ENCODE assay signal across 17 cellular contexts in genomic region chr21:16199539-16199938, GRCh38.
"Had no signal": no experiment of that assay in that cellular context is flagged by ENCODE, and none has a peak within 500 bp of the region (broad histone marks: within the 10 kb centered on the region; RNA-seq: fewer than 3 reads in every experiment).

No MANE protein-coding gene starts in this region.

- H3K4me3 Mint-ChIP-seq: memory B cell; natural killer cell; neural progenitor cell; stimulated activated naive B cell treated with anti-CD40 and anti-IgM and Interleukin-4, amounts not matched to agents 10 μg/mL and 1 μg/mL and 100 μg/mL, for 72 hours had no signal

- H3K4me1 Mint-ChIP-seq: memory B cell, natural killer cell had no signal

- H3K27ac Mint-ChIP-seq: memory B cell; natural killer cell; neural progenitor cell; progenitor cell of endocrine pancreas; stimulated activated naive B cell treated with anti-CD40 and anti-IgM and Interleukin-4, amounts not matched to agents 10 μg/mL and 1 μg/mL and 100 μg/mL, for 72 hours had no signal

- DNase-seq: dorsolateral prefrontal cortex; effector CD4-positive, alpha-beta T cell; natural killer cell; right lobe of liver; small intestine; stimulated activated CD4-positive, alpha-beta T cell treated with anti-CD3 and anti-CD28 coated beads, Interleukin-15, amount 100 ng/mL, for 24 hours; stimulated activated CD4-positive, alpha-beta T cell treated with anti-CD3 and anti-CD28 coated beads, Interleukin-2, amount 100 ng/mL, for 48 hours; stimulated activated naive B cell treated with anti-CD40 and anti-IgM and Interleukin-4, amounts not matched to agents 10 μg/mL and 1 μg/mL and 100 μg/mL, for 72 hours; stomach; thyroid gland; trophoblast cell had no signal

- H3K36me3 ChIP-seq: neural progenitor cell, right lobe of liver, stomach, thyroid gland had no signal

- H3K9me3 ChIP-seq: right lobe of liver, stomach, thyroid gland had no signal

- H3K27me3 Mint-ChIP-seq: progenitor cell of endocrine pancreas; stimulated activated naive B cell treated with anti-CD40 and anti-IgM and Interleukin-4, amounts not matched to agents 10 μg/mL and 1 μg/mL and 100 μg/mL, for 72 hours had no signal

- H3K36me3 Mint-ChIP-seq: memory B cell; natural killer cell; stimulated activated naive B cell treated with anti-CD40 and anti-IgM and Interleukin-4, amounts not matched to agents 10 μg/mL and 1 μg/mL and 100 μg/mL, for 72 hours had no signal

- H3K27ac ChIP-seq: neural progenitor cell, parathyroid adenoma, right lobe of liver, stomach, thyroid gland had no signal

- H3K4me3 ChIP-seq: dorsolateral prefrontal cortex, lung, neural progenitor cell, right lobe of liver, stomach, thyroid gland had no signal

- H3K27me3 ChIP-seq: dorsolateral prefrontal cortex, neural progenitor cell, right lobe of liver, stomach, thyroid gland had no signal

- ATAC-seq: left lobe of liver, natural killer cell, right lobe of liver had no signal
